Comparison of ENCODE assay signal across 1 cellular context in the genomic region with DNA sequence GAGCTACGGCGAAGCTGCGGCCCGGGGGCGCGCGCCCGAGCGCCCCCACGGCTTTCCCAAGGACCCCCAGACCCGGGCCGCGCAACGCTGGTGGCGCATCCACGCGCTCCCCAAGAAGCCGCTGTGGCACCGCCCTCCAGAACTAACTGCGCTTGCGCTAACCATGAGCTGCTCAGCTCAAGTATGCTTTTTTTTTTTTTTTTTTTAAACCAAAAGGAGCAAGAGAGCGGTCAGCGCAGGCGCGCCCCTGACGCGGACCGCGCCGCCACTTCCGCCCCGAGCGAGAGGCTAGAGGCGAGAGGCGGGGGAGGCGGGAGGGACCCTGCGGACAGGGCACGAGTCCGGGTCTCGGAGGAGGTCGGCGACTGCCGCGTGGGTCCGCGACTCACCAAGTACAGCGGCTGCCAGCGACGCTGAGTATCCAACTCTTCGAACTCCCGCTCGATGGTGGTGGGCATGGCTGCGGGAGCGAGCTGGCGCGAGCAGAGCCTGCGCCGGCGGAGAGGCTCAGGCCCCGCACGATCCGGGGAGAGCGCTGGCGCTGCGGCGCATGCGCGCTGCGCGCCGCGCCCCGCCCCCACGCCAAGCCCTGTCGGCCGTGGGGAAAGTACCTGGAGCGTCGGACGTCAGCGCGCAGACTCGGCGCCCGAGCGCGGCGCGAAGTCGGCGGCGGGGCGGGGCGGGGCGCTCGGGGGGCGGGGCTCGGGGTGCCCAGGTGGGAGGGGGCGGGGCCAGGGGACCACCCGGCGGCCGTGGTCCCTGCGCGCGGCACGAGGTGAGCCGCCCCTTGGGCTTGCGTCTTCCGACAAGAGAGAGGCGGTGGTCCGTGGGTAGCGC.
TF ChIP-seq lines count a peak whose summit lies in the region.

A gene (minus strand): TSS at position 554 of the 837 bp plus-strand sequence. CDS start 96 bp downstream, at position 458.

TF ChIP-seq in HEK293, 187 proteins besides CTCF, POLR2A, EP300 and RAD21 (continued from another document and continues in another):
- 0 out of 2 replicates have a peak, but pooled peaks have one; percentile 6 for TF ChIP-seq ZNF146 (tag by site-specific recombination; IDR thresholded peaks at IDR 0.05)
- TF ChIP-seq YY1 (tag by site-specific recombination; IDR thresholded peaks at IDR 0.05): no peak
- peak; percentile 69; the same call in 1 of the 2 replicates for TF ChIP-seq ZNF843 (tag by site-specific recombination; IDR thresholded peaks at IDR 0.05)
- TF ChIP-seq ZNF785 (tag by site-specific recombination; IDR thresholded peaks at IDR 0.05): no peak
- TF ChIP-seq ZNF223 (tag by site-specific recombination; IDR thresholded peaks at IDR 0.05): no peak
- no peak for TF ChIP-seq ZNF837 (tag by site-specific recombination; IDR thresholded peaks at IDR 0.05)
- TF ChIP-seq ZNF266 (tag by site-specific recombination; IDR thresholded peaks at IDR 0.05; ENCODE audit: low read depth): no peak
- peak; percentile 48 for TF ChIP-seq SP2 (tag by site-specific recombination; IDR thresholded peaks at IDR 0.05)
- TF ChIP-seq ZXDB (tag by site-specific recombination; IDR thresholded peaks at IDR 0.05): peak; percentile 96
- TF ChIP-seq ZBTB7A (tag by site-specific recombination; IDR thresholded peaks at IDR 0.05; ENCODE audit: low read depth): 0 out of 2 replicates have a peak, but pooled peaks have one; percentile 50
- TF ChIP-seq, protein P1, sequence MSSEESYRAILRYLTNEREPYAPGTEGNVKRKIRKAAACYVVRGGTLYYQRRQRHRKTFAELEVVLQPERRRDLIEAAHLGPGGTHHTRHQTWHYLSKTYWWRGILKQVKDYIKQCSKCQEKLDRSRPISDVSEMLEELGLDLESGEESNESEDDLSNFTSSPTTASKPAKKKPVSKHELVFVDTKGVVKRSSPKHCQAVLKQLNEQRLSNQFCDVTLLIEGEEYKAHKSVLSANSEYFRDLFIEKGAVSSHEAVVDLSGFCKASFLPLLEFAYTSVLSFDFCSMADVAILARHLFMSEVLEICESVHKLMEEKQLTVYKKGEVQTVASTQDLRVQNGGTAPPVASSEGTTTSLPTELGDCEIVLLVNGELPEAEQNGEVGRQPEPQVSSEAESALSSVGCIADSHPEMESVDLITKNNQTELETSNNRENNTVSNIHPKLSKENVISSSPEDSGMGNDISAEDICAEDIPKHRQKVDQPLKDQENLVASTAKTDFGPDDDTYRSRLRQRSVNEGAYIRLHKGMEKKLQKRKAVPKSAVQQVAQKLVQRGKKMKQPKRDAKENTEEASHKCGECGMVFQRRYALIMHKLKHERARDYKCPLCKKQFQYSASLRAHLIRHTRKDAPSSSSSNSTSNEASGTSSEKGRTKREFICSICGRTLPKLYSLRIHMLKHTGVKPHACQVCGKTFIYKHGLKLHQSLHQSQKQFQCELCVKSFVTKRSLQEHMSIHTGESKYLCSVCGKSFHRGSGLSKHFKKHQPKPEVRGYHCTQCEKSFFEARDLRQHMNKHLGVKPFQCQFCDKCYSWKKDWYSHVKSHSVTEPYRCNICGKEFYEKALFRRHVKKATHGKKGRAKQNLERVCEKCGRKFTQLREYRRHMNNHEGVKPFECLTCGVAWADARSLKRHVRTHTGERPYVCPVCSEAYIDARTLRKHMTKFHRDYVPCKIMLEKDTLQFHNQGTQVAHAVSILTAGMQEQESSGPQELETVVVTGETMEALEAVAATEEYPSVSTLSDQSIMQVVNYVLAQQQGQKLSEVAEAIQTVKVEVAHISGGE (tag by site-specific recombination; conservative IDR thresholded peaks at IDR 0.05; ENCODE audit: low read depth): peak; percentile 63
- no peak for TF ChIP-seq ZNF670 (tag by site-specific recombination; IDR thresholded peaks at IDR 0.05; ENCODE audit: low read depth)
- TF ChIP-seq SALL2 (tag by site-specific recombination; IDR thresholded peaks at IDR 0.05; ENCODE audit: borderline replicate concordance): no peak
- TF ChIP-seq ZNF169 (tag by site-specific recombination; IDR thresholded peaks at IDR 0.05): no peak
- TF ChIP-seq, protein P2, sequence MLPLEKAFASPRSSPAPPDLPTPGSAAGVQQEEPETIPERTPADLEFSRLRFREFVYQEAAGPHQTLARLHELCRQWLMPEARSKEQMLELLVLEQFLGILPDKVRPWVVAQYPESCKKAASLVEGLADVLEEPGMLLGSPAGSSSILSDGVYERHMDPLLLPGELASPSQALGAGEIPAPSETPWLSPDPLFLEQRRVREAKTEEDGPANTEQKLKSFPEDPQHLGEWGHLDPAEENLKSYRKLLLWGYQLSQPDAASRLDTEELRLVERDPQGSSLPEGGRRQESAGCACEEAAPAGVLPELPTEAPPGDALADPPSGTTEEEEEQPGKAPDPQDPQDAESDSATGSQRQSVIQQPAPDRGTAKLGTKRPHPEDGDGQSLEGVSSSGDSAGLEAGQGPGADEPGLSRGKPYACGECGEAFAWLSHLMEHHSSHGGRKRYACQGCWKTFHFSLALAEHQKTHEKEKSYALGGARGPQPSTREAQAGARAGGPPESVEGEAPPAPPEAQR (tag by site-specific recombination; IDR thresholded peaks at IDR 0.05): no peak
- TF ChIP-seq, protein P3, sequence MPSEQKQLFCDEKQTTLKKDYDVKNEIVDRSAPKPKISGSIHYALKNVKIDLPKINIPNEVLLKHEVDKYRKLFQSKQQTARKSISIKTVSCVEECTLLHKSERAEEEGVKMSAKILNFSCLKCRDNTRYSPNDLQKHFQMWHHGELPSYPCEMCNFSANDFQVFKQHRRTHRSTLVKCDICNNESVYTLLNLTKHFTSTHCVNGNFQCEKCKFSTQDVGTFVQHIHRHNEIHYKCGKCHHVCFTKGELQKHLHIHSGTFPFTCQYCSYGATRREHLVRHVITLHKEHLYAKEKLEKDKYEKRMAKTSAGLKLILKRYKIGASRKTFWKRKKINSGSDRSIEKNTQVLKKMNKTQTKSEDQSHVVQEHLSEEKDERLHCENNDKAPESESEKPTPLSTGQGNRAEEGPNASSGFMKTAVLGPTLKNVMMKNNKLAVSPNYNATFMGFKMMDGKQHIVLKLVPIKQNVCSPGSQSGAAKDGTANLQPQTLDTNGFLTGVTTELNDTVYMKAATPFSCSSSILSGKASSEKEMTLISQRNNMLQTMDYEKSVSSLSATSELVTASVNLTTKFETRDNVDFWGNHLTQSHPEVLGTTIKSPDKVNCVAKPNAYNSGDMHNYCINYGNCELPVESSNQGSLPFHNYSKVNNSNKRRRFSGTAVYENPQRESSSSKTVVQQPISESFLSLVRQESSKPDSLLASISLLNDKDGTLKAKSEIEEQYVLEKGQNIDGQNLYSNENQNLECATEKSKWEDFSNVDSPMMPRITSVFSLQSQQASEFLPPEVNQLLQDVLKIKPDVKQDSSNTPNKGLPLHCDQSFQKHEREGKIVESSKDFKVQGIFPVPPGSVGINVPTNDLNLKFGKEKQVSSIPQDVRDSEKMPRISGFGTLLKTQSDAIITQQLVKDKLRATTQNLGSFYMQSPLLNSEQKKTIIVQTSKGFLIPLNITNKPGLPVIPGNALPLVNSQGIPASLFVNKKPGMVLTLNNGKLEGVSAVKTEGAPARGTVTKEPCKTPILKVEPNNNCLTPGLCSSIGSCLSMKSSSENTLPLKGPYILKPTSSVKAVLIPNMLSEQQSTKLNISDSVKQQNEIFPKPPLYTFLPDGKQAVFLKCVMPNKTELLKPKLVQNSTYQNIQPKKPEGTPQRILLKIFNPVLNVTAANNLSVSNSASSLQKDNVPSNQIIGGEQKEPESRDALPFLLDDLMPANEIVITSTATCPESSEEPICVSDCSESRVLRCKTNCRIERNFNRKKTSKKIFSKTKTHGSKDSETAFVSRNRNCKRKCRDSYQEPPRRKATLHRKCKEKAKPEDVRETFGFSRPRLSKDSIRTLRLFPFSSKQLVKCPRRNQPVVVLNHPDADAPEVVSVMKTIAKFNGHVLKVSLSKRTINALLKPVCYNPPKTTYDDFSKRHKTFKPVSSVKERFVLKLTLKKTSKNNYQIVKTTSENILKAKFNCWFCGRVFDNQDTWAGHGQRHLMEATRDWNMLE (tag by site-specific recombination; conservative IDR thresholded peaks at IDR 0.05; ENCODE audit: low read depth): no peak
- no peak for TF ChIP-seq ZNF292 (tag by site-specific recombination; IDR thresholded peaks at IDR 0.05; ENCODE audit: borderline replicate concordance, low read depth)
- no peak for TF ChIP-seq ZNF768 (tag by site-specific recombination; IDR thresholded peaks at IDR 0.05)
- no peak for TF ChIP-seq ZNF2 (tag by site-specific recombination; IDR thresholded peaks at IDR 0.05)
- no peak for TF ChIP-seq ZNF560 (tag by site-specific recombination; IDR thresholded peaks at IDR 0.05; ENCODE audit: borderline replicate concordance)
- no peak for TF ChIP-seq ZBTB8A (tag by site-specific recombination; IDR thresholded peaks at IDR 0.05)
- no peak for TF ChIP-seq ZNF664 (tag by site-specific recombination; IDR thresholded peaks at IDR 0.05)
- TF ChIP-seq IKZF3 (tag by site-specific recombination; IDR thresholded peaks at IDR 0.05): no peak
- TF ChIP-seq ZNF521 (tag by site-specific recombination; IDR thresholded peaks at IDR 0.05): no peak
- TF ChIP-seq ZNF121 (tag by site-specific recombination; IDR thresholded peaks at IDR 0.05): no peak
- no peak for TF ChIP-seq ZNF423 (tag by site-specific recombination; IDR thresholded peaks at IDR 0.05)
- no peak for TF ChIP-seq OVOL3 (tag by site-specific recombination; IDR thresholded peaks at IDR 0.05)
- TF ChIP-seq TCF7L2 (IDR thresholded peaks at IDR 0.05; ENCODE audit: borderline replicate concordance, low read depth, low read length): no peak
- TF ChIP-seq, protein P4, sequence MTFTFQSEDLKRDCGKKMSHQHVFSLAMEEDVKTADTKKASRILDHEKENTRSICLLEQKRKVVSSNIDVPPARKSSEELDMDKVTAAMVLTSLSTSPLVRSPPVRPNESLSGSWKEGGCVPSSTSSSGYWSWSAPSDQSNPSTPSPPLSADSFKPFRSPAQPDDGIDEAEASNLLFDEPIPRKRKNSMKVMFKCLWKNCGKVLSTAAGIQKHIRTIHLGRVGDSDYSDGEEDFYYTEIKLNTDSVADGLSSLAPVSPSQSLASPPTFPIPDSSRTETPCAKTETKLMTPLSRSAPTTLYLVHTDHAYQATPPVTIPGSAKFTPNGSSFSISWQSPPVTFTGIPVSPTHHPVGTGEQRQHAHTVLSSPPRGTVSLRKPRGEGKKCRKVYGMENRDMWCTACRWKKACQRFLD (tag by site-specific recombination; IDR thresholded peaks at IDR 0.05): no peak
- no peak for TF ChIP-seq ZNF138 (tag by site-specific recombination; IDR thresholded peaks at IDR 0.05; ENCODE audit: borderline replicate concordance)
- TF ChIP-seq, protein P5, sequence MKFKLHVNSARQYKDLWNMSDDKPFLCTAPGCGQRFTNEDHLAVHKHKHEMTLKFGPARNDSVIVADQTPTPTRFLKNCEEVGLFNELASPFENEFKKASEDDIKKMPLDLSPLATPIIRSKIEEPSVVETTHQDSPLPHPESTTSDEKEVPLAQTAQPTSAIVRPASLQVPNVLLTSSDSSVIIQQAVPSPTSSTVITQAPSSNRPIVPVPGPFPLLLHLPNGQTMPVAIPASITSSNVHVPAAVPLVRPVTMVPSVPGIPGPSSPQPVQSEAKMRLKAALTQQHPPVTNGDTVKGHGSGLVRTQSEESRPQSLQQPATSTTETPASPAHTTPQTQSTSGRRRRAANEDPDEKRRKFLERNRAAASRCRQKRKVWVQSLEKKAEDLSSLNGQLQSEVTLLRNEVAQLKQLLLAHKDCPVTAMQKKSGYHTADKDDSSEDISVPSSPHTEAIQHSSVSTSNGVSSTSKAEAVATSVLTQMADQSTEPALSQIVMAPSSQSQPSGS (tag by site-specific recombination; IDR thresholded peaks at IDR 0.05; ENCODE audit: low read depth): no peak
- TF ChIP-seq, protein P6, sequence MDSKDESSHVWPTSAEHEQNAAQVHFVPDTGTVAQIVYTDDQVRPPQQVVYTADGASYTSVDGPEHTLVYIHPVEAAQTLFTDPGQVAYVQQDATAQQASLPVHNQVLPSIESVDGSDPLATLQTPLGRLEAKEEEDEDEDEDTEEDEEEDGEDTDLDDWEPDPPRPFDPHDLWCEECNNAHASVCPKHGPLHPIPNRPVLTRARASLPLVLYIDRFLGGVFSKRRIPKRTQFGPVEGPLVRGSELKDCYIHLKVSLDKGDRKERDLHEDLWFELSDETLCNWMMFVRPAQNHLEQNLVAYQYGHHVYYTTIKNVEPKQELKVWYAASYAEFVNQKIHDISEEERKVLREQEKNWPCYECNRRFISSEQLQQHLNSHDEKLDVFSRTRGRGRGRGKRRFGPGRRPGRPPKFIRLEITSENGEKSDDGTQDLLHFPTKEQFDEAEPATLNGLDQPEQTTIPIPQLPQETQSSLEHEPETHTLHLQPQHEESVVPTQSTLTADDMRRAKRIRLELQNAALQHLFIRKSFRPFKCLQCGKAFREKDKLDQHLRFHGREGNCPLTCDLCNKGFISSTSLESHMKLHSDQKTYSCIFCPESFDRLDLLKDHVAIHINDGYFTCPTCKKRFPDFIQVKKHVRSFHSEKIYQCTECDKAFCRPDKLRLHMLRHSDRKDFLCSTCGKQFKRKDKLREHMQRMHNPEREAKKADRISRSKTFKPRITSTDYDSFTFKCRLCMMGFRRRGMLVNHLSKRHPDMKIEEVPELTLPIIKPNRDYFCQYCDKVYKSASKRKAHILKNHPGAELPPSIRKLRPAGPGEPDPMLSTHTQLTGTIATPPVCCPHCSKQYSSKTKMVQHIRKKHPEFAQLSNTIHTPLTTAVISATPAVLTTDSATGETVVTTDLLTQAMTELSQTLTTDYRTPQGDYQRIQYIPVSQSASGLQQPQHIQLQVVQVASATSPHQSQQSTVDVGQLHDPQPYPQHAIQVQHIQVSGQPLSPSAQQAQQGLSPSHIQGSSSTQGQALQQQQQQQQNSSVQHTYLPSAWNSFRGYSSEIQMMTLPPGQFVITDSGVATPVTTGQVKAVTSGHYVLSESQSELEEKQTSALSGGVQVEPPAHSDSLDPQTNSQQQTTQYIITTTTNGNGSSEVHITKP (tag by site-specific recombination; IDR thresholded peaks at IDR 0.05): no peak
- TF ChIP-seq ZNF140 (tag by site-specific recombination; IDR thresholded peaks at IDR 0.05): no peak
- TF ChIP-seq ZNF548 (tag by site-specific recombination; IDR thresholded peaks at IDR 0.05): no peak
- peak; percentile 65; the same call in 1 of the 2 replicates for TF ChIP-seq ZNF239 (tag by site-specific recombination; IDR thresholded peaks at IDR 0.05)
- no peak for TF ChIP-seq ZNF175 (tag by site-specific recombination; IDR thresholded peaks at IDR 0.05)
- TF ChIP-seq, protein P7, sequence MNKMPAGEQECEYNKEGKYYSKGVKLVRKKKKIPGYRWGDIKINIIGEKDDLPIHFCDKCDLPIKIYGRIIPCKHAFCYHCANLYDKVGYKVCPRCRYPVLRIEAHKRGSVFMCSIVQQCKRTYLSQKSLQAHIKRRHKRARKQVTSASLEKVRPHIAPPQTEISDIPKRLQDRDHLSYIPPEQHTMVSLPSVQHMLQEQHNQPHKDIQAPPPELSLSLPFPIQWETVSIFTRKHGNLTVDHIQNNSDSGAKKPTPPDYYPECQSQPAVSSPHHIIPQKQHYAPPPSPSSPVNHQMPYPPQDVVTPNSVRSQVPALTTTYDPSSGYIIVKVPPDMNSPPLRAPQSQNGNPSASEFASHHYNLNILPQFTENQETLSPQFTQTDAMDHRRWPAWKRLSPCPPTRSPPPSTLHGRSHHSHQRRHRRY (tag by site-specific recombination; IDR thresholded peaks at IDR 0.05): no peak
- TF ChIP-seq ZNF202 (tag by site-specific recombination; IDR thresholded peaks at IDR 0.05; ENCODE audit: borderline replicate concordance): no peak
